Comparison of ENCODE assay signal across 16 cellular contexts in the genomic region with DNA sequence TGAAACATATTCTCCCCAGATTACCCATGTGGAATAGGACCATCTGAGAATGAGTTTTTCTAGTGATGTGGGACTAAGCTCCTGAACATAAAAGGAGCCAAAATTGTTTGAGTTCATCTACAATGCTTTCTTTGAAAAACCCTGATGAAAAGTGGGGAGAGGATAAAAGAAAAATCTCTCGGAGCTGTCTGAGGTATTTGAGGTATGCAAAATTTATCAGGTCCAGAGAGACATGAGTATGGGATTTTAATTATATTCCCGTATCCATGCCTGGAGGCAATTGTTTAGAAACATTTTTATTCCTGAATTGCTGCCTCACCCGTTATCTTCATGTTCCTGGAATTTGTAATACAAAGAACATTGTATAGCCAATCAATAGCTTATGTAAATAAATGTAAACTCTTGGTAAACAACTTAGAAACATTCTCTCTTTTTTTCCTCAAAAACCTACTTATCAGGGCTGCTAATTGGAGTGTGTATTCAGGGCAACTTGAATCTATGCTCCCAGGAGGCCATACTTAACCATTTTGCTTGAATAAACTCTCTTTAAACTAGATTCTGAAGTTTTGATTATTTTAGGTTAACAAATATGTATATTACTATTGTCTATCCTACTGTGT.
DNase-seq lines count a peak whose midpoint lies in the region; ATAC-seq and TF ChIP-seq lines count a peak whose summit lies in the region.
"Had no signal": no experiment of that assay in that cellular context is flagged by ENCODE, and none has a peak within 500 bp of the region (broad histone marks: within the 10 kb centered on the region; RNA-seq: fewer than 3 reads in every experiment).

No MANE protein-coding gene starts in this region.

- peak overlapping the region; percentile 43 for H3K27ac ChIP-seq in HUES48 (ENCODE audit: low read depth, low read length)
- H3K27ac ChIP-seq in endodermal cell (ENCODE audit: low read depth, low read length): no peak overlapping the region
- peak overlapping the region; percentile 91 for H3K27ac ChIP-seq in neural progenitor cell
- H3K27ac ChIP-seq in heart left ventricle: no peak overlapping the region
- H3K27ac ChIP-seq: BLaER1, C4-2B had no signal

- H3K4me1 Mint-ChIP-seq in endodermal cell (peaks cover 35% of the 10 kb centered on the region), neural progenitor cell (peaks cover 36% of the 10 kb centered on the region)
- H3K4me1 Mint-ChIP-seq in effector memory CD8-positive, alpha-beta T cell (ENCODE audit: low read depth in 2 of 2): no peaks in the 10 kb centered on the region
- H3K4me1 Mint-ChIP-seq in activated CD4-positive, alpha-beta T cell treated with anti-CD3 and anti-CD28 coated beads, Interleukin-2, amount 10 ng/mL, durations not matched to agents 7 days and 5 days: no peaks in the 10 kb centered on the region
- H3K4me1 Mint-ChIP-seq: B cell; CD4-positive, CD25-positive, alpha-beta regulatory T cell had no signal

- H3K9me3 ChIP-seq in HUES48 (ENCODE audit: control insufficient read depth, insufficient read depth, low read length) (peaks cover 16% of the 10 kb centered on the region), endodermal cell (ENCODE audit: control insufficient read depth, low read length) (peaks cover 18% of the 10 kb centered on the region), neural progenitor cell (ENCODE audit: low read depth) (no peaks in the 10 kb centered on the region), heart left ventricle (peaks cover 0 to 5% (median 0%) of the 10 kb centered on the region in 12 donors)
- H3K9me3 ChIP-seq: BLaER1, Caco-2 had no signal

- H3K4me3 ChIP-seq in HUES48 (ENCODE audit: low read depth, low read length) (no peak overlapping the region), endodermal cell (ENCODE audit: low read length) (peak overlapping the region; percentile 7), neural progenitor cell (no peak overlapping the region), heart left ventricle (no peak overlapping the region)
- H3K4me3 ChIP-seq: BLaER1 had no signal

- CTCF ChIA-PET in activated CD4-positive, alpha-beta T cell treated with anti-CD3 and anti-CD28 coated beads, Interleukin-2, amount 10 ng/mL, durations not matched to agents 7 days and 5 days (lab: Charles Lee): interaction anchor here (0.7 kb wide), 1 partner anchor 146 kb away, joined by 6 read pairs; no protein-coding TSS in a partner anchor

- no peaks in the 10 kb centered on the region for H3K79me2 ChIP-seq in neural progenitor cell (ENCODE audit: low read depth)

- peaks cover 4% of the 10 kb centered on the region for H3K27me3 Mint-ChIP-seq in endodermal cell (ENCODE audit: insufficient read depth)
- H3K27me3 Mint-ChIP-seq in neural progenitor cell (ENCODE audit: insufficient read depth, low read depth): peaks cover 12% of the 10 kb centered on the region
- H3K27me3 Mint-ChIP-seq in effector memory CD8-positive, alpha-beta T cell: no peaks in the 10 kb centered on the region
- no peaks in the 10 kb centered on the region for H3K27me3 Mint-ChIP-seq in activated CD4-positive, alpha-beta T cell treated with anti-CD3 and anti-CD28 coated beads, Interleukin-2, amount 10 ng/mL, durations not matched to agents 7 days and 5 days
- H3K27me3 Mint-ChIP-seq: B cell; CD4-positive, CD25-positive, alpha-beta regulatory T cell had no signal

- no peaks in the 10 kb centered on the region for H4K20me1 ChIP-seq in neural progenitor cell (ENCODE audit: low read depth)
- H4K20me1 ChIP-seq: BLaER1 had no signal

- H3K9ac ChIP-seq in HUES48 (ENCODE audit: low read depth, low read length) (no peak overlapping the region), endodermal cell (ENCODE audit: extremely low read depth, low read length, poor library complexity, severe bottlenecking) (no peak overlapping the region), neural progenitor cell (no peak overlapping the region)
- H3K9ac ChIP-seq: BLaER1 had no signal

- H3K4me3 Mint-ChIP-seq in endodermal cell (no peak overlapping the region), neural progenitor cell (peak overlapping the region; percentile 44)
- H3K4me3 Mint-ChIP-seq in effector memory CD8-positive, alpha-beta T cell: no peak overlapping the region
- no peak overlapping the region for H3K4me3 Mint-ChIP-seq in activated CD4-positive, alpha-beta T cell treated with anti-CD3 and anti-CD28 coated beads, Interleukin-2, amount 10 ng/mL, durations not matched to agents 7 days and 5 days
- H3K4me3 Mint-ChIP-seq: B cell; CD4-positive, CD25-positive, alpha-beta regulatory T cell; CD8-positive, alpha-beta T cell had no signal

- H3K9me3 Mint-ChIP-seq in endodermal cell (peaks cover 23% of the 10 kb centered on the region), neural progenitor cell (peaks cover 27% of the 10 kb centered on the region)
- peaks cover 6% of the 10 kb centered on the region in 2 donors for H3K9me3 Mint-ChIP-seq in effector memory CD8-positive, alpha-beta T cell
- peaks cover 8% of the 10 kb centered on the region for H3K9me3 Mint-ChIP-seq in activated CD4-positive, alpha-beta T cell treated with anti-CD3 and anti-CD28 coated beads, Interleukin-2, amount 10 ng/mL, durations not matched to agents 7 days and 5 days

- TF ChIP-seq POLR2A in heart left ventricle (IDR thresholded peaks at IDR 0.05): no peak

- no peaks in the 10 kb centered on the region for H3K36me3 ChIP-seq in HUES48 (ENCODE audit: control insufficient read depth, insufficient read depth, low read length)
- H3K36me3 ChIP-seq in endodermal cell (ENCODE audit: control insufficient read depth, insufficient read depth, low read length): no peaks in the 10 kb centered on the region
- peaks cover 5% of the 10 kb centered on the region for H3K36me3 ChIP-seq in neural progenitor cell
- no peaks in the 10 kb centered on the region for H3K36me3 ChIP-seq in heart left ventricle
- H3K36me3 ChIP-seq: BLaER1 had no signal

- H3K4me2 ChIP-seq in neural progenitor cell: peak overlapping the region; percentile 70
- H3K4me2 ChIP-seq: BLaER1 had no signal

- H3K27me3 ChIP-seq in HUES48 (ENCODE audit: control insufficient read depth, insufficient read depth, low read length): no peaks in the 10 kb centered on the region
- H3K27me3 ChIP-seq in endodermal cell (ENCODE audit: control insufficient read depth, insufficient read depth, low read length, poor library complexity, severe bottlenecking): no peaks in the 10 kb centered on the region
- no peaks in the 10 kb centered on the region for H3K27me3 ChIP-seq in neural progenitor cell
- no peaks in the 10 kb centered on the region for H3K27me3 ChIP-seq in heart left ventricle
- H3K27me3 ChIP-seq: BLaER1 had no signal

- peaks cover 20% of the 10 kb centered on the region for H3F3A ChIP-seq in neural progenitor cell (ENCODE audit: low read depth)

- ATAC-seq in effector memory CD8-positive, alpha-beta T cell (replicated peaks): no peak
- ATAC-seq in heart left ventricle: no peak
- ATAC-seq: CD8-positive, alpha-beta T cell; HCT116 had no signal

- DNase-seq in endodermal cell (no peak), neural progenitor cell (ENCODE audit: low spot score) (peak; percentile 6), heart left ventricle (no peak)
- no peak for DNase-seq in effector memory CD8-positive, alpha-beta T cell
- no peak for DNase-seq in activated CD4-positive, alpha-beta T cell treated with anti-CD3 and anti-CD28 coated beads, Interleukin-2, amount 10 ng/mL, durations not matched to agents 7 days and 5 days
- DNase-seq: Caco-2; CD4-positive, CD25-positive, alpha-beta regulatory T cell; CD8-positive, alpha-beta T cell; DMS153; DND-41; H7 had no signal

- WGBS in endodermal cell (ENCODE audit: insufficient coverage in 1 of 2, insufficient read length in 1 of 2), 2 experiments: 35 to 40% methylated on average over 1 to 3 of the region's 3 CpGs
- 20 to 27% (median 23%) methylated on average over 3 of the region's 3 CpGs for WGBS in heart left ventricle, 4 donors

- H3K27ac Mint-ChIP-seq in endodermal cell: no peak overlapping the region
- no peak overlapping the region for H3K27ac Mint-ChIP-seq in neural progenitor cell
- no peak overlapping the region for H3K27ac Mint-ChIP-seq in effector memory CD8-positive, alpha-beta T cell
- H3K27ac Mint-ChIP-seq in activated CD4-positive, alpha-beta T cell treated with anti-CD3 and anti-CD28 coated beads, Interleukin-2, amount 10 ng/mL, durations not matched to agents 7 days and 5 days: no peak overlapping the region
- H3K27ac Mint-ChIP-seq: B cell; CD4-positive, CD25-positive, alpha-beta regulatory T cell; CD8-positive, alpha-beta T cell had no signal

- POLR2A ChIA-PET in activated CD4-positive, alpha-beta T cell treated with anti-CD3 and anti-CD28 coated beads, Interleukin-2, amount 10 ng/mL, durations not matched to agents 7 days and 5 days (lab: Charles Lee): no interaction called here

- no peak overlapping the region for H2AFZ ChIP-seq in neural progenitor cell (replicated peaks)

- H3K4me1 ChIP-seq in HUES48 (ENCODE audit: control insufficient read depth, insufficient read depth, low read length) (peaks cover 50% of the 10 kb centered on the region), endodermal cell (ENCODE audit: control insufficient read depth, insufficient read depth, low read length) (peaks cover 13% of the 10 kb centered on the region), neural progenitor cell (peaks cover 55% of the 10 kb centered on the region), heart left ventricle (no peaks in the 10 kb centered on the region)
- H3K4me1 ChIP-seq: BLaER1, Caco-2 had no signal

- H3K36me3 Mint-ChIP-seq in endodermal cell (ENCODE audit: low read depth) (no peaks in the 10 kb centered on the region), neural progenitor cell (peaks cover 6% of the 10 kb centered on the region)
- no peaks in the 10 kb centered on the region for H3K36me3 Mint-ChIP-seq in effector memory CD8-positive, alpha-beta T cell (ENCODE audit: insufficient read depth)
- no peaks in the 10 kb centered on the region for H3K36me3 Mint-ChIP-seq in activated CD4-positive, alpha-beta T cell treated with anti-CD3 and anti-CD28 coated beads, Interleukin-2, amount 10 ng/mL, durations not matched to agents 7 days and 5 days (ENCODE audit: low read depth)
- H3K36me3 Mint-ChIP-seq: CD4-positive, CD25-positive, alpha-beta regulatory T cell; CD8-positive, alpha-beta T cell had no signal

- intact Hi-C loops in heart left ventricle (cut with DNase I): no loop called here

- no peak for TF ChIP-seq CTCF in endodermal cell (conservative IDR thresholded peaks at IDR 0.05)
- no peak for TF ChIP-seq CTCF in neural progenitor cell (IDR thresholded peaks at IDR 0.05)
- no peak for TF ChIP-seq CTCF in heart left ventricle (IDR thresholded peaks at IDR 0.05)

Comparison
In these comparisons a context has a peak if more than half of its experiments do, and no peak if none do; other contexts are left out.
1. H3K27ac ChIP-seq: peak in HUES48 (single experiment) and neural progenitor cell (single experiment); none in endodermal cell (single experiment) and heart left ventricle (0 of 12).